9 cellular contexts compared by ENCODE assay signal in the genomic region with DNA sequence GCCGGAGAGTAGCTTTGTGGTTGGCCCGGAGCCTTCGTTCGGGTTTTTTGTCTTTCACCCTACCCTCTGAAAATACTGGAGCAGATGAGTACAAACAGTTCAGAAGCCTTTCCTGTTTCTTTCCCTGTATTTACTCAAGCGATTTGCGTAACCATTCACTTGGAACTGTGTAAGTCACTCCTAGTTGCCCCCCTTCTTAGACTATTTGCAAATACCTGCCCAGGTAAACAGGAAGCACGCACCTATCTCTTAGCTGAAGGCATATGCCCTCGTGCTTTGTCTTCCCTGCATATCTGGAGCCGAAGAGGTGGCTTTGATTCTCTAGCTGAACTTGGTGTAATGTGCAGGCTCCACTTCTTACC. TPM values are rescaled to one million over a fixed set of nuclear protein-coding genes. Genes with fewer than 3 reads are reported as not detected.
DNase-seq lines count a peak whose midpoint lies in the region; ATAC-seq and TF ChIP-seq lines count a peak whose summit lies in the region.
"Had no signal": no experiment of that assay in that cellular context is flagged by ENCODE, and none has a peak within 500 bp of the region (broad histone marks: within the 10 kb centered on the region; RNA-seq: fewer than 3 reads in every experiment).

No MANE protein-coding gene starts in this region.

- no peaks in the 10 kb centered on the region for H4K20me1 ChIP-seq in GM23248 (ENCODE audit: insufficient read depth)

- no peak overlapping the region for H2AFZ ChIP-seq in GM23248

- H3K27ac Mint-ChIP-seq in Calu3 (ENCODE audit: unreplicated experiment) (no peak overlapping the region), neural crest cell (ENCODE audit: unreplicated experiment) (no peak overlapping the region)
- H3K27ac Mint-ChIP-seq: activated naive CD4-positive, alpha-beta T cell treated with anti-CD3 and anti-CD28 coated beads for 36 hours had no signal

- intact Hi-C loops in Calu3 (cut with micrococcal nuclease; ENCODE audit: unreplicated experiment), result no loop called here

- WGBS in esophagus, 2 donors, result 22 to 32% methylated on average over 9 of the region's 9 CpGs
- WGBS in GM23248 (ENCODE audit: low coverage in 1 of 2, low lambda C conversion rate in 2 of 2, missing lambda C conversion rate in 2 of 2), 2 experiments, result 49 to 50% methylated on average over 9 of the region's 9 CpGs

- H3K9me3 Mint-ChIP-seq in Calu3 (ENCODE audit: low read depth, unreplicated experiment) (no peaks in the 10 kb centered on the region), neural crest cell (no peaks in the 10 kb centered on the region)
- H3K9me3 Mint-ChIP-seq: activated naive CD4-positive, alpha-beta T cell treated with anti-CD3 and anti-CD28 coated beads for 36 hours had no signal

- H3K4me2 ChIP-seq in GM23248 (ENCODE audit: unreplicated experiment), result no peak overlapping the region

- in situ Hi-C loops in GM23248 (cut with MboI), result no loop called here

- TF ChIP-seq CTCF in Calu3 (IDR thresholded peaks at IDR 0.05; ENCODE audit: unreplicated experiment) (no peak), neural crest cell (conservative IDR thresholded peaks at IDR 0.05) (no peak)

- H3K4me3 ChIP-seq in esophagus (ENCODE audit: low read depth in 1 of 2, low read length in 2 of 2), result peak overlapping the region; percentile 70 to 71
- H3K4me3 ChIP-seq in GM23248, result no peak overlapping the region

- H3K9ac ChIP-seq in GM23248, result no peak overlapping the region

- H3K27me3 Mint-ChIP-seq in Calu3 (ENCODE audit: unreplicated experiment), result peaks cover 74% of the 10 kb centered on the region
- H3K27me3 Mint-ChIP-seq in neural crest cell (ENCODE audit: low read depth), result peaks cover 78% of the 10 kb centered on the region

- H3K36me3 Mint-ChIP-seq in Calu3 (ENCODE audit: insufficient read depth, unreplicated experiment) (peaks cover 14% of the 10 kb centered on the region), neural crest cell (ENCODE audit: low read depth) (no peaks in the 10 kb centered on the region)

- H3F3A ChIP-seq in GM23248 (ENCODE audit: insufficient read depth), result no peaks in the 10 kb centered on the region

- no TSS peak for BruUV-seq in Calu3 (replicated peaks; lab: Mats Ljungman, UMichigan)

- H3K4me1 ChIP-seq in esophagus (ENCODE audit: control insufficient read depth in 2 of 2, insufficient read depth in 2 of 2, low read length in 1 of 2), result peaks cover 7 to 9% of the 10 kb centered on the region in 2 donors
- H3K4me1 ChIP-seq in GM23248 (ENCODE audit: insufficient read depth), result no peaks in the 10 kb centered on the region

- peak overlapping the region; percentile 78 for H3K4me3 Mint-ChIP-seq in Calu3 (ENCODE audit: low read depth, unreplicated experiment)
- H3K4me3 Mint-ChIP-seq in neural crest cell, result peak overlapping the region; percentile 90

- H3K4me1 Mint-ChIP-seq in Calu3 (ENCODE audit: low read depth, unreplicated experiment) (no peaks in the 10 kb centered on the region), neural crest cell (peaks cover 18% of the 10 kb centered on the region)

- H3K9me2 ChIP-seq in GM23248 (ENCODE audit: insufficient read depth), result no peaks in the 10 kb centered on the region

- CTCF ChIA-PET in Calu3 (lab: Charles Lee), result interaction anchor here (0.7 to 1.0 kb wide), 2 partner anchors 13 to 39 kb away, joined by 3 to 4 read pairs; no protein-coding TSS in a partner anchor

- ATAC-seq in activated CD4-positive, CD25-positive, alpha-beta regulatory T cell treated with anti-CD3 and anti-CD28 coated beads, Interleukin-2, amount 50 U/mL, for 24 hours, result no peak

- DNase-seq in Calu3 (no peak), NCI-H526 (lab: John Stamatoyannopoulos, UW) (peak; percentile 74 to 80), neural crest cell (ENCODE audit: low read depth, low spot score) (no peak), GM23248 (no peak), NCI-H1694 (lab: John Stamatoyannopoulos, UW) (no peak), epidermal melanocyte (ENCODE audit: insufficient read length, low spot score) (no peak)
- DNase-seq: activated naive CD4-positive, alpha-beta T cell treated with anti-CD3 and anti-CD28 coated beads for 36 hours had no signal

- H3K27ac ChIP-seq in esophagus (ENCODE audit: low read depth in 2 of 2, low read length in 1 of 2) (no peak overlapping the region), GM23248 (no peak overlapping the region)

- H3K36me3 ChIP-seq in esophagus (ENCODE audit: control insufficient read depth in 2 of 2, insufficient read depth in 2 of 2, low read length in 1 of 2), result no peaks in the 10 kb centered on the region
- no peaks in the 10 kb centered on the region for H3K36me3 ChIP-seq in GM23248 (ENCODE audit: low read depth)

- H3K27me3 ChIP-seq in esophagus (ENCODE audit: control insufficient read depth in 1 of 2, insufficient read depth in 2 of 2, low read length in 2 of 2) (peaks cover 0 to 7% of the 10 kb centered on the region in 2 donors), GM23248 (replicated peaks; ENCODE audit: insufficient read depth) (peaks cover 21% of the 10 kb centered on the region)

- H3K9me3 ChIP-seq in esophagus (ENCODE audit: control insufficient read depth in 2 of 2, insufficient read depth in 1 of 2, low read depth in 1 of 2, low read length in 1 of 2), result peaks cover 0 to 2% of the 10 kb centered on the region in 2 donors
- H3K9me3 ChIP-seq in GM23248 (ENCODE audit: low read depth), result no peaks in the 10 kb centered on the region

- no peaks in the 10 kb centered on the region for H3K79me2 ChIP-seq in GM23248 (ENCODE audit: insufficient read depth)

RNA-seq across cellular contexts. Expression of a gene that starts 1.4 kb away (rescaled TPM):
- total RNA-seq in Calu3 (2022), result 3.5 and 5.0 TPM in 2 replicates
- polyA plus RNA-seq in esophagus, result 1 to 10 TPM; 2.9 to 3.8 TPM
- 1.4 and 2.7 TPM in 2 replicates for total RNA-seq in neural crest cell
- total RNA-seq in GM23248 (2014; rRNA removed; shearing (Covaris generic)), result 2.7 and 2.9 TPM in 2 replicates
- 2.5 TPM in 2 replicates for polyA plus RNA-seq in GM23248 (2016; fragmentation: Nextera tagmentation; extraction: Ambion mirVana)

Comparison
In these comparisons a context has a peak if more than half of its experiments do, and no peak if none do; other contexts are left out.
1. DNase-seq: peak in NCI-H526 (2 of 2); none in Calu3 (single experiment), neural crest cell (single experiment), GM23248 (single experiment), NCI-H1694 (single experiment) and epidermal melanocyte (single experiment).